ENCODE assay signal across 8 cellular contexts in the genomic region with DNA sequence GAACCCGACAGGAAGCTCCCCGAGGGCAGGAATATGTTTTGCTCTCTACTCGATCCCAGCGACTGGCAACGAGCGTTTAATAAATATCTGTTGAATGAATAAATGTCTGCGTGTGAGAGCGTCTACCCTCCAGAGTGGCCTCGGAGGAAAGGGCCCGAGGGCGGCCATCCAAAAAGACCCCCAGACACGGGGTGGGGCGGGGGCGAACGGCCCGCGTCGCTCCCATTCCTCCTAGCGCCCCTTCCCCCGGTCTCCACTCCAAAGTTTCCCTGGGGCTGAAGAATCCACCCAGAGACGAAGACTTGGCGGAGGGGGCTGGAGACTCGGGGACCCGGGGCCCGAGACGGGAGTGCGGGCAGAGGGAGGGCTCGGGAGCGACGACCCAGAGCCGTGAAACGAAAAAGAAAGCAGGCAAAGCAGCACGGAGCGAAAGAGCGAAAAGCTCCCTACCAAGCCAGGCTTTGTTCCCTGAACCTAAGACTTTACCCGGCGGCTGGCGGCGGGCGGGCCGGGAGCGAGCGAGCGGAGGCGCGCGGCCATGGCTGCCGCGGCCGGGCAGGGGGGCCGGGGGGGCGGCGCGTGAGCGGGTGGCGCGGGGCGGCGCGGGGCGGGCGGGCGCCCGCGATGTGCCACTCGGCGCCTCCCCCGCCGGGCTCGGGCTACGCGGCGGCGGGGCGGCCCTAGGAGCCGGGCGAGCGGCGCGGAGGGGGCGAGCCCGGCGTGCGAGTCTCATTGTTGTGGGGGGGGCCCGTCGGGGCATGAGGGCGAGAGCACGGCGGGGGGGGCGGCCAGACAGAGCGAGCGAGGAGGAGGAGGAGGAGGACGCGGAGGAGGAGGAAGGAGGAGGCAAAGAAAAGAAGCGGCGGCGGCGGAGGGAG. TPM values are rescaled to one million over a fixed set of nuclear protein-coding genes. Genes with fewer than 3 reads are reported as not detected.
DNase-seq lines count a peak whose midpoint lies in the region; ATAC-seq, FAIRE-seq and TF ChIP-seq lines count a peak whose summit lies in the region.

Gene MLLT6 (plus strand): TSS at position 629 of the 878 bp plus-strand sequence. CDS start 360 bp downstream, outside the sequence.

- no peak for FAIRE-seq in frontal cortex (lab: Jason Lieb, UNC)

- no peaks in the 10 kb centered on the region for H3K9me3 Mint-ChIP-seq in activated naive CD4-positive, alpha-beta T cell treated with anti-CD3 and anti-CD28 coated beads, Interleukin-2, amount 10 ng/mL, durations not matched to agents 7 days and 5 days
- no peaks in the 10 kb centered on the region for H3K9me3 Mint-ChIP-seq in neural crest cell

- H3K4me1 ChIP-seq in DOHH2 (ENCODE audit: control insufficient read depth, low read length) (peaks cover 48% of the 10 kb centered on the region), SK-N-SH (ENCODE audit: control insufficient read depth in 1 of 2, insufficient read depth in 2 of 2, low read depth in 1 of 2, low read length in 1 of 2) (peaks cover 10 to 46% of the 10 kb centered on the region in 2 experiments; a peak in 2 of 4 replicates)

- peak within 1 kb of the TSS; percentile 97 for H3K4me3 ChIP-seq in DOHH2 (ENCODE audit: low read length)
- H3K4me3 ChIP-seq in MG63 = peak within 1 kb of the TSS; percentile 69
- peak within 1 kb of the TSS; percentile 88 to 98 for H3K4me3 ChIP-seq in SK-N-SH (ENCODE audit: low read depth in 2 of 2, low read length in 1 of 2)

- peak within 1 kb of the TSS; percentile 97 for H3K9ac ChIP-seq in SK-N-SH

- WGBS in SK-N-SH (ENCODE audit: low lambda C conversion rate) = 3% methylated on average over 73 of the region's 98 CpGs

- peaks cover 43% of the 10 kb centered on the region for H3K36me3 ChIP-seq in DOHH2 (ENCODE audit: control insufficient read depth, low read length)
- H3K36me3 ChIP-seq in MG63 = peaks cover 31% of the 10 kb centered on the region
- H3K36me3 ChIP-seq in SK-N-SH (replicated peaks in 1 of 2; ENCODE audit: control insufficient read depth in 1 of 2, insufficient read depth in 2 of 2, low read length in 1 of 2) = peaks cover 6 to 18% of the 10 kb centered on the region in 2 experiments

- H3K27me3 Mint-ChIP-seq in activated naive CD4-positive, alpha-beta T cell treated with anti-CD3 and anti-CD28 coated beads, Interleukin-2, amount 10 ng/mL, durations not matched to agents 7 days and 5 days = no peaks in the 10 kb centered on the region
- H3K27me3 Mint-ChIP-seq in neural crest cell (ENCODE audit: low read depth) = peaks cover 49% of the 10 kb centered on the region

- H3F3A ChIP-seq in DOHH2 (ENCODE audit: control insufficient read depth, insufficient read depth) = peaks cover 36% of the 10 kb centered on the region
- H3F3A ChIP-seq in SK-N-SH (replicated peaks; ENCODE audit: insufficient read depth) = peaks cover 30% of the 10 kb centered on the region

- POLR2A ChIA-PET in SK-N-SH (lab: Yijun Ruan, JAX) = interaction anchor here (0.6 to 3.7 kb wide), 11 partner anchors 9 to 495 kb away, joined by 3 to 14 read pairs (median 4); no protein-coding TSS in a partner anchor

- H3K9me3 ChIP-seq in DOHH2 (ENCODE audit: control insufficient read depth, insufficient read depth, low read length) = no peaks in the 10 kb centered on the region
- H3K9me3 ChIP-seq in MG63 = no peaks in the 10 kb centered on the region; the same call in 1 of the 2 replicates
- no peaks in the 10 kb centered on the region for H3K9me3 ChIP-seq in SK-N-SH

- CTCF ChIA-PET in SK-N-SH (lab: Yijun Ruan, JAX) = interaction anchor here (1.0 to 3.8 kb wide), 5 partner anchors 26 to 43 kb away, joined by 3 to 25 read pairs (median 3); partner anchors contain the start of genes EPOP and PCGF2
- CTCF ChIA-PET in activated naive CD4-positive, alpha-beta T cell treated with anti-CD3 and anti-CD28 coated beads, Interleukin-2, amount 10 ng/mL, durations not matched to agents 7 days and 5 days (lab: Charles Lee) = interaction anchor here (0.7 to 1.4 kb wide), 3 partner anchors 24 to 30 kb away, joined by 3 to 7 read pairs (median 3); no protein-coding TSS in a partner anchor

- H3K27me3 ChIP-seq in DOHH2 (ENCODE audit: control insufficient read depth, low read length) = no peaks in the 10 kb centered on the region
- H3K27me3 ChIP-seq in MG63 = no peaks in the 10 kb centered on the region; the same call in 1 of the 2 replicates
- no peaks in the 10 kb centered on the region for H3K27me3 ChIP-seq in SK-N-SH (ENCODE audit: insufficient read depth)

- peak within 1 kb of the TSS; percentile 97 for H3K4me2 ChIP-seq in DOHH2 (ENCODE audit: low read length)
- H3K4me2 ChIP-seq in SK-N-SH = peak within 1 kb of the TSS; percentile 97

- H3K9me2 ChIP-seq in DOHH2 (replicated peaks; ENCODE audit: control insufficient read depth, low read length) = no peaks in the 10 kb centered on the region
- no peaks in the 10 kb centered on the region for H3K9me2 ChIP-seq in SK-N-SH

- H3K4me1 Mint-ChIP-seq in activated naive CD4-positive, alpha-beta T cell treated with anti-CD3 and anti-CD28 coated beads, Interleukin-2, amount 10 ng/mL, durations not matched to agents 7 days and 5 days = peaks cover 54% of the 10 kb centered on the region
- H3K4me1 Mint-ChIP-seq in neural crest cell = peaks cover 54% of the 10 kb centered on the region

- peaks cover 32% of the 10 kb centered on the region for H3K36me3 Mint-ChIP-seq in activated naive CD4-positive, alpha-beta T cell treated with anti-CD3 and anti-CD28 coated beads, Interleukin-2, amount 10 ng/mL, durations not matched to agents 7 days and 5 days
- peaks cover 9% of the 10 kb centered on the region for H3K36me3 Mint-ChIP-seq in neural crest cell (ENCODE audit: low read depth)

- peak within 1 kb of the TSS; percentile 91 for H3K27ac ChIP-seq in DOHH2 (ENCODE audit: low read depth, low read length)
- peak within 1 kb of the TSS; percentile 77 to 96 for H3K27ac ChIP-seq in SK-N-SH (ENCODE audit: low read depth in 2 of 2, low read length in 1 of 2)
- H3K27ac ChIP-seq in substantia nigra (ENCODE audit: low read depth, low read length, poor library complexity, severe bottlenecking) = peak within 1 kb of the TSS; percentile 86

- peaks cover 7% of the 10 kb centered on the region for H4K20me1 ChIP-seq in DOHH2 (ENCODE audit: control insufficient read depth, insufficient read depth, low read depth, low read length)
- peaks cover 9% of the 10 kb centered on the region; the same call in 1 of the 2 replicates for H4K20me1 ChIP-seq in SK-N-SH (ENCODE audit: insufficient read depth)

- peak within 1 kb of the TSS; percentile 93 for H3K4me3 Mint-ChIP-seq in activated naive CD4-positive, alpha-beta T cell treated with anti-CD3 and anti-CD28 coated beads, Interleukin-2, amount 10 ng/mL, durations not matched to agents 7 days and 5 days
- H3K4me3 Mint-ChIP-seq in neural crest cell = peak within 1 kb of the TSS; percentile 94

- DNase-seq in MG63 (peak; percentile 83), SK-N-SH (peak; percentile 93), frontal cortex (ENCODE audit: low spot score in 2 of 2) (peak; percentile 93 to 97), neural crest cell (ENCODE audit: low read depth, low spot score) (peak; percentile 57), substantia nigra (lab: John Stamatoyannopoulos, UW) (peak in 46 of 49 donors; percentile 33 to 87 (median 68))
- DNase-seq in activated naive CD4-positive, alpha-beta T cell treated with anti-CD3 and anti-CD28 coated beads, Interleukin-2, amount 10 ng/mL, durations not matched to agents 7 days and 5 days = peak; percentile 84

- H2AFZ ChIP-seq in SK-N-SH (ENCODE audit: low read depth) = peak within 1 kb of the TSS; percentile 90

- ATAC-seq in GM21526 (IDR thresholded peaks at IDR 0.05; ENCODE audit: low FRiP score, unreplicated experiment) = no peak

- peaks cover 44% of the 10 kb centered on the region for H3K79me2 ChIP-seq in DOHH2 (ENCODE audit: control insufficient read depth, low read length)
- peaks cover 47% of the 10 kb centered on the region; the same call in 1 of the 2 replicates for H3K79me2 ChIP-seq in SK-N-SH (ENCODE audit: insufficient read depth)

- H3K27ac Mint-ChIP-seq in activated naive CD4-positive, alpha-beta T cell treated with anti-CD3 and anti-CD28 coated beads, Interleukin-2, amount 10 ng/mL, durations not matched to agents 7 days and 5 days = peak within 1 kb of the TSS; percentile 98
- H3K27ac Mint-ChIP-seq in neural crest cell (ENCODE audit: unreplicated experiment) = peak within 1 kb of the TSS; percentile 91

- TF ChIP-seq EP300 in SK-N-SH (IDR thresholded peaks at IDR 0.05; ENCODE audit: borderline replicate concordance in 1 of 2, low read depth in 1 of 2, low read length in 1 of 2) = no peak

- TF ChIP-seq CTCF in DOHH2 (IDR thresholded peaks at IDR 0.05; ENCODE audit: low read depth, low read length, poor library complexity, severe bottlenecking) (no peak), SK-N-SH (IDR thresholded peaks at IDR 0.05) (no peak), neural crest cell (conservative IDR thresholded peaks at IDR 0.05) (no peak)

- TF ChIP-seq RAD21 in SK-N-SH (IDR thresholded peaks at IDR 0.05; ENCODE audit: low read length) = no peak

TF ChIP-seq in SK-N-SH, 30 proteins besides CTCF, POLR2A, EP300 and RAD21:
- TF ChIP-seq, protein P1, sequence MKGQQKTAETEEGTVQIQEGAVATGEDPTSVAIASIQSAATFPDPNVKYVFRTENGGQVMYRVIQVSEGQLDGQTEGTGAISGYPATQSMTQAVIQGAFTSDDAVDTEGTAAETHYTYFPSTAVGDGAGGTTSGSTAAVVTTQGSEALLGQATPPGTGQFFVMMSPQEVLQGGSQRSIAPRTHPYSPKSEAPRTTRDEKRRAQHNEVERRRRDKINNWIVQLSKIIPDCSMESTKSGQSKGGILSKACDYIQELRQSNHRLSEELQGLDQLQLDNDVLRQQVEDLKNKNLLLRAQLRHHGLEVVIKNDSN (IDR thresholded peaks at IDR 0.05; ENCODE audit: borderline replicate concordance, low read depth) = no peak
- TF ChIP-seq, protein P2, sequence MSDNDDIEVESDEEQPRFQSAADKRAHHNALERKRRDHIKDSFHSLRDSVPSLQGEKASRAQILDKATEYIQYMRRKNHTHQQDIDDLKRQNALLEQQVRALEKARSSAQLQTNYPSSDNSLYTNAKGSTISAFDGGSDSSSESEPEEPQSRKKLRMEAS (IDR thresholded peaks at IDR 0.05; ENCODE audit: low read depth) = peak; percentile 24; the same call in 1 of the 2 replicates
- peak; percentile 59; the same call in 1 of the 2 replicates for TF ChIP-seq YY1 (IDR thresholded peaks at IDR 0.05; ENCODE audit: low read depth)
- TF ChIP-seq TEAD4 (IDR thresholded peaks at IDR 0.05; ENCODE audit: borderline replicate concordance, insufficient read depth) = no peak

RNA-seq across cellular contexts. Expression of gene MLLT6, which starts in this region (rescaled TPM):
- total RNA-seq in MG63 (2014; rRNA removed; shearing (Covaris generic); ENCODE audit: low replicate concordance) = 11.7 and 17.5 TPM in 2 replicates
- 41.5 and 43.6 TPM in 2 replicates for polyA plus RNA-seq in SK-N-SH (2012; rRNA removed)
- polyA plus RNA-seq in SK-N-SH (2012; cell fraction: cytosol; rRNA removed) = 11.5 and 18.3 TPM in 2 replicates
- 118 and 131 TPM in 2 replicates for polyA plus RNA-seq in SK-N-SH (2012; cell fraction: nucleus; rRNA removed)
- total RNA-seq in frontal cortex = 16.3 TPM
- total RNA-seq in neural crest cell = 79.6 and 85.1 TPM in 2 replicates
